Comparison of ENCODE assay signal across 8 cellular contexts in genomic region chr10:119131512-119132240, GRCh38. TPM values are rescaled to one million over a fixed set of nuclear protein-coding genes. Genes with fewer than 3 reads are reported as not detected.
DNase-seq lines count a peak whose midpoint lies in the region; ATAC-seq and TF ChIP-seq lines count a peak whose summit lies in the region.

No MANE protein-coding gene starts in this region.

- ATAC-seq in GM21367 (IDR thresholded peaks at IDR 0.05; ENCODE audit: unreplicated experiment) (peak; percentile 63), heart right ventricle (peak in 7 of 8 donors; percentile 39 to 74 (median 64))

- H3K27me3 ChIP-seq in MG63 (no peaks in the 10 kb centered on the region), heart right ventricle (no peaks in the 10 kb centered on the region)

- DNase-seq in COLO829 (ENCODE audit: low spot score) (peak; percentile 6), MG63 (no peak), heart right ventricle (no peak), NCI-H1048 (lab: John Stamatoyannopoulos, UW) (no peak), DMS153 (lab: John Stamatoyannopoulos, UW) (no peak)
- DNase-seq in activated T-cell treated with anti-CD3 and anti-CD28 coated beads, Interleukin-2, amount 50 U/mL, for 1 hour: peak; percentile 29
- DNase-seq in stimulated activated CD4-positive, alpha-beta T cell treated with anti-CD3 and anti-CD28 coated beads, Interleukin-4, amount 100 ng/mL, for 1 hour: peak; percentile 25

- TF ChIP-seq CTCF in heart right ventricle (IDR thresholded peaks at IDR 0.05): no peak

- H3K36me3 ChIP-seq in MG63 (peaks cover 54% of the 10 kb centered on the region), heart right ventricle (peaks cover 0 to 74% (median 15%) of the 10 kb centered on the region in 9 donors)

- H3K4me3 ChIP-seq in MG63 (peak overlapping the region; percentile 24), heart right ventricle (peak overlapping the region in 9 of 10 donors; percentile 1 to 55 (median 45))

- H3K4me1 ChIP-seq in heart right ventricle: peaks cover 0 to 70% (median 10%) of the 10 kb centered on the region in 9 donors

- intact Hi-C loops in heart right ventricle (cut with DNase I): no loop called here

- peak overlapping the region in 8 of 10 donors; percentile 3 to 89 (median 68) for H3K27ac ChIP-seq in heart right ventricle

- 50 to 68% methylated on average over 10 of the region's 10 CpGs for WGBS in heart right ventricle, 2 donors

- H3K9me3 ChIP-seq in MG63: no peaks in the 10 kb centered on the region
- H3K9me3 ChIP-seq in heart right ventricle: no peaks in the 10 kb centered on the region

RNA-seq across cellular contexts. Expression of gene DENND10, which starts 27.8 kb away (rescaled TPM):
- 24.4 and 34.0 TPM in 2 replicates for total RNA-seq in MG63 (2014; rRNA removed; shearing (Covaris generic); ENCODE audit: low replicate concordance)
- 10 to 100 TPM; 17.1 to 28.4 (median 23.4) TPM for total RNA-seq in heart right ventricle
- 10 to 100 TPM; 10.7 to 13.6 TPM for polyA plus RNA-seq in heart right ventricle

RNA-seq across cellular contexts. Expression of gene SFXN4, which starts 33.8 kb away (rescaled TPM):
- total RNA-seq in MG63 (2014; rRNA removed; shearing (Covaris generic); ENCODE audit: low replicate concordance): 24.4 and 28.6 TPM in 2 replicates
- total RNA-seq in heart right ventricle: 10 to 100 TPM; 32.3 to 53.1 (median 43.3) TPM
- 10 to 100 TPM; 65.6 to 95.2 TPM for polyA plus RNA-seq in heart right ventricle

RNA-seq across cellular contexts. Expression of gene PRDX3, which starts 46.9 kb away (rescaled TPM):
- 203 and 261 TPM in 2 replicates for total RNA-seq in MG63 (2014; rRNA removed; shearing (Covaris generic); ENCODE audit: low replicate concordance)
- total RNA-seq in heart right ventricle: 100 to 1,000 TPM; 217 to 323 (median 286) TPM
- 100 to 1,000 TPM in 1 of 2 donors, 10 to 100 TPM in 1; 75.4 to 185 TPM for polyA plus RNA-seq in heart right ventricle

RNA-seq across cellular contexts. Expression of gene EIF3A, which starts 51.1 kb away (rescaled TPM):
- total RNA-seq in MG63 (2014; rRNA removed; shearing (Covaris generic); ENCODE audit: low replicate concordance): 31.1 and 54.9 TPM in 2 replicates
- 100 to 1,000 TPM in 9 of 10 donors, 10 to 100 TPM in 1; 94.8 to 139 (median 126) TPM for total RNA-seq in heart right ventricle
- 10 to 100 TPM; 46.9 to 47.3 TPM for polyA plus RNA-seq in heart right ventricle

Comparison
In these comparisons a context has a peak if more than half of its experiments do, and no peak if none do; other contexts are left out.
1. DNase-seq: peak in COLO829 (single experiment), activated T-cell treated with anti-CD3 and anti-CD28 coated beads, Interleukin-2, amount 50 U/mL, for 1 hour (single experiment) and stimulated activated CD4-positive, alpha-beta T cell treated with anti-CD3 and anti-CD28 coated beads, Interleukin-4, amount 100 ng/mL, for 1 hour (single experiment); none in MG63 (single experiment), heart right ventricle (0 of 2), NCI-H1048 (single experiment) and DMS153 (single experiment).